ENCODE assay signal across 8 cellular contexts in the genomic region with DNA sequence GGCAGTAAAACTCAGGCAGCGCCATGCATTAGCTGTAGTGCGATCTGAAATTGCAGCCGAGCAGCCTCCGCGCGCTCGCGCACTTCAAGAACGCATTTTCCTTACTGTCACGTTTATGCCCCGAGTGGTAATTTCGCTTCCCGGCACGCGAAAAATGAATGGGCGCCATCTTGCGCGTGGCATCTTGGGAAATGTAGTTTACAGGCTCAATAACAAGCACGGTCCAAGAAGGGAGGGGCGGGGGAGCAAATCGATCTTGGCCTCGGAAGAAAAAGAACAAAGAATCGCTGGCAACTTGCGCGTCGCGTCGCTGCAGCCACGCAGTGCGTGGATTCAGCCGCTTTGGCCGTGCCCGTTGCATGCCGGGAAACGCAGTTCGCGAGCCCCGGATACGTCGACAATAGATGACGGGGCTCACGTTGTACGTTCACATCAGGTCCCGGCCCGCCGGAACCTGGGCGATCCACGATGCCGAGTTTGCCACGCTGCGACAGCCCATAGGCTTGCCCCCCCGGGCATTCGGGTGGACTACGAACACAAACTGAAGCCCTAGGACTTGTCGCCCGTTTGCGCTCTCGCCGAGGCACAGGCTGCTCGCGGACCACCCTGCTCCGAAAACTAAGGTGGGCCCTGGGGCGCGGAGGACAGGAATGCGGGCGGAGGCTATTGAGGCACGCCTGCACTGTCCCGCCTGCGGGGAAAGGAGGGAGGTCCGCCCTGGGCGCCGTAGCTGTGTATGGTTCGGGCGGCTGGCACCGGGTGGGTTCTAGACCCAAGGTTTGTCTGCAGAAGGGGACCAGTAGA. TPM values are rescaled to one million over a fixed set of nuclear protein-coding genes. Genes with fewer than 3 reads are reported as not detected.
A peak's percentile ranks its signal among the peaks of the same experiment; 100 is the strongest.
DNase-seq lines count a peak whose midpoint lies in the region; ATAC-seq and TF ChIP-seq lines count a peak whose summit lies in the region.

A gene with protein sequence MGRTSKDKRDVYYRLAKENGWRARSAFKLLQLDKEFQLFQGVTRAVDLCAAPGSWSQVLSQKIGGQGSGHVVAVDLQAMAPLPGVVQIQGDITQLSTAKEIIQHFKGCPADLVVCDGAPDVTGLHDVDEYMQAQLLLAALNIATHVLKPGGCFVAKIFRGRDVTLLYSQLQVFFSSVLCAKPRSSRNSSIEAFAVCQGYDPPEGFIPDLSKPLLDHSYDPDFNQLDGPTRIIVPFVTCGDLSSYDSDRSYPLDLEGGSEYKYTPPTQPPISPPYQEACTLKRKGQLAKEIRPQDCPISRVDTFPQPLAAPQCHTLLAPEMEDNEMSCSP (plus strand): TSS at position 426 of the 804 bp plus-strand sequence. CDS start 1,849 bp downstream, outside the sequence.

- H3K36me3 Mint-ChIP-seq in activated naive CD4-positive, alpha-beta T cell treated with anti-CD3 and anti-CD28 coated beads, Interleukin-2, amount 50 U/mL, for 72 hours, result peaks cover 26% of the 10 kb centered on the region in 2 donors

- H3K36me3 ChIP-seq in testis (ENCODE audit: low read depth, missing control alignments), result no peaks in the 10 kb centered on the region

- ATAC-seq in HG02571 (IDR thresholded peaks at IDR 0.05; ENCODE audit: unreplicated experiment) (peak; percentile 83), omental fat pad (ENCODE audit: low FRiP score) (peak; percentile 89)
- ATAC-seq in activated naive CD4-positive, alpha-beta T cell treated with anti-CD3 and anti-CD28 coated beads, Interleukin-2, amount 50 U/mL, for 72 hours, result peak; percentile 91 to 97

- H3K9me3 Mint-ChIP-seq in activated naive CD4-positive, alpha-beta T cell treated with anti-CD3 and anti-CD28 coated beads, Interleukin-2, amount 50 U/mL, for 72 hours, result no peaks in the 10 kb centered on the region

- DNase-seq in GM04504 (ENCODE audit: low read depth) (peak; percentile 82), NCI-H1048 (lab: John Stamatoyannopoulos, UW) (peak; percentile 60), SKM-1 (lab: John Stamatoyannopoulos, UW; ENCODE audit: unreplicated experiment) (peak; percentile 77), globus pallidus (ENCODE audit: low spot score) (peak; percentile 93), omental fat pad (ENCODE audit: low spot score) (peak; percentile 50), testis (peak; percentile 95)
- DNase-seq in activated naive CD4-positive, alpha-beta T cell treated with anti-CD3 and anti-CD28 coated beads, Interleukin-2, amount 50 U/mL, for 72 hours (ENCODE audit: low spot score in 2 of 2), result peak; percentile 69 to 79

- peaks cover 7% of the 10 kb centered on the region for H3K4me1 ChIP-seq in testis

- H3K27ac Mint-ChIP-seq in activated naive CD4-positive, alpha-beta T cell treated with anti-CD3 and anti-CD28 coated beads, Interleukin-2, amount 50 U/mL, for 72 hours, result peak within 1 kb of the TSS; percentile 98 to 99

- no peak for TF ChIP-seq POLR2A in testis (IDR thresholded peaks at IDR 0.05)

- TF ChIP-seq CTCF in omental fat pad (IDR thresholded peaks at IDR 0.05) (no peak), testis (IDR thresholded peaks at IDR 0.05) (no peak)

- WGBS in testis, 2 donors, result 0% methylated on average over 15 to 45 of the region's 75 CpGs

- peak within 1 kb of the TSS; percentile 70 to 75 for H3K4me3 ChIP-seq in testis

- H3K27me3 ChIP-seq in testis, result no peaks in the 10 kb centered on the region

- H3K27ac ChIP-seq in testis, result peak within 1 kb of the TSS; percentile 42 to 72

- intact Hi-C loops in testis (cut with DNase I; ENCODE audit: low total_unique reads), result no loop called here

- no peaks in the 10 kb centered on the region for H3K9me3 ChIP-seq in testis

RNA-seq across cellular contexts. Expression of the gene that starts here (rescaled TPM):
- 10 to 100 TPM; 58.4 to 76.6 TPM for total RNA-seq in activated naive CD4-positive, alpha-beta T cell treated with anti-CD3 and anti-CD28 coated beads, Interleukin-2, amount 50 U/mL, for 72 hours
- total RNA-seq in omental fat pad (10 to 100 TPM; 45.7 to 74.7 (median 56.1) TPM), testis (10 to 100 TPM; 46.4 to 50.9 TPM)
- polyA plus RNA-seq in testis (ENCODE audit: insufficient read depth, low read depth, low replicate concordance), result 38.0 TPM

Comparison
In these comparisons a context has a peak if more than half of its experiments do, and no peak if none do; other contexts are left out.
1. Peak in every context shown above with its lines: DNase-seq, ATAC-seq, H3K4me3 ChIP-seq and H3K27ac ChIP-seq.